In the genomic region with DNA sequence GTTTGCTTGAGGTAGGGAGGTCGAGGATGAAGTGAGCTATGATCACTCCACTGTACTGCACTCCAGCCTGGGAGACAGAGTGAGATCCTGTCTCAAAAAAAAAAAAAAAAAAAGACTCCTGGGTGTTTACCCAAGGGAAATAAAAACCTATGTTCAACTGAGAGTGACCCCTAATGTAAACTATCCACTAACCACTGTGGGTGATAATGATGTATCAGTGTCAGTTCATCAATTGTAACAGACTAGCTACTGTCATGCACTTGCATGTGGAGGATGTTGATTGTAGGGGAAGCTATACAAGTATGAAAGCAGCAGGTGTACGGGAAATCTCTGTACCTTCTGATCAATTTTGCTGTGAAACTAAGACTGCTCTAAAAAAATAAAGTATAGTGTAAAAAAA, we compare ENCODE assay signal across 23 cellular contexts.
"Had no signal": no experiment of that assay in that cellular context is flagged by ENCODE, and none has a peak within 500 bp of the region (broad histone marks: within the 10 kb centered on the region; RNA-seq: fewer than 3 reads in every experiment).

No MANE protein-coding gene starts in this region.

- DNase-seq: activated CD4-positive, alpha-beta memory T cell treated with anti-CD3 and anti-CD28 coated beads for 36 hours; activated CD4-positive, alpha-beta T cell treated with anti-CD3 and anti-CD28 coated beads, Interleukin-2, amount 10 ng/mL, durations not matched to agents 7 days and 5 days; activated CD4-positive, CD25-positive, alpha-beta regulatory T cell; activated CD8-positive, alpha-beta memory T cell treated with anti-CD3 and anti-CD28 coated beads for 24 hours; activated gamma-delta T cell; activated naive CD4-positive, alpha-beta T cell treated with anti-CD3 and anti-CD28 coated beads, Interleukin-2, amount 10 ng/mL, durations not matched to agents 7 days and 5 days; activated naive CD8-positive, alpha-beta T cell treated with anti-CD3 and anti-CD28 coated beads for 36 hours; activated T-cell treated with anti-CD3 and anti-CD28 coated beads, Interleukin-2, amount 50 U/mL, for 4 hours; brain microvascular endothelial cell; cerebellar nuclear complex; MV-4-11; NCI-H1092 treated with DMSO at 0.1 percent for 48 hours; NCI-H1417 treated with DMSO at 0.1 percent for 48 hours; NCI-H187; NCI-H2081; NCI-H510A treated with DMSO at 0.1 percent for 48 hours; NCI-H774; NK-92 treated with Interleukin-12 subunit alpha and Interleukin-12 subunit beta, amount 100 ng/mL, for 24 hours; Peyer's patch; Right ventricle myocardium superior; SJCRH30; SK-N-SH; T-helper 1 cell had no signal

- ATAC-seq: activated T-cell treated with anti-CD3 and anti-CD28 coated beads, Interleukin-2, amount 50 U/mL, for 4 hours had no signal
